Comparison of ENCODE assay signal across 1 cellular context in the genomic region with DNA sequence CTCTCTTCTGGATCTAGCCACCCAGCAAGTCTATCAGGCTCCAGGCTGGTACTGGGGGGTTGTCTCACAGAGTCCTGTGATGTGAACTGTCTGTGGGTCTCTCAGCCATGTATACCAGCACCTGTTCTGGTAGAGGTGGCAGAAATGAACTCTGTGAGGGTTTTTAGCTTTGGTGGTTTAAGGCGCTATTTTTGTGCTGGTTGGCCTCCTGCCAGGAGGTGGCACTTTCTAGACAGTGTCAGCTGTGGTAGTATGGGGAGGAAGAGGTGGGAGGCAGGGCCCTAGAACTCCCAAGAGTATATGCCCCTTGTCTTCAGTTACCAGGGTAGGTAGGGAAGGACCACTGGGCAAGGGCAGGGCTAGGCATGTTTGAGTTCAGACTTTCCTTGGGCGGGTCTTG.
TF ChIP-seq lines count a peak whose summit lies in the region.

No MANE protein-coding gene starts in this region.

TF ChIP-seq in H1, 55 proteins besides CTCF, POLR2A, EP300 and RAD21 (continued from another document):
- TF ChIP-seq BACH1 (IDR thresholded peaks at IDR 0.05; ENCODE audit: low read length) (no peak), CHD2 (IDR thresholded peaks at IDR 0.05; ENCODE audit: low read length) (no peak)
